In the genomic region with DNA sequence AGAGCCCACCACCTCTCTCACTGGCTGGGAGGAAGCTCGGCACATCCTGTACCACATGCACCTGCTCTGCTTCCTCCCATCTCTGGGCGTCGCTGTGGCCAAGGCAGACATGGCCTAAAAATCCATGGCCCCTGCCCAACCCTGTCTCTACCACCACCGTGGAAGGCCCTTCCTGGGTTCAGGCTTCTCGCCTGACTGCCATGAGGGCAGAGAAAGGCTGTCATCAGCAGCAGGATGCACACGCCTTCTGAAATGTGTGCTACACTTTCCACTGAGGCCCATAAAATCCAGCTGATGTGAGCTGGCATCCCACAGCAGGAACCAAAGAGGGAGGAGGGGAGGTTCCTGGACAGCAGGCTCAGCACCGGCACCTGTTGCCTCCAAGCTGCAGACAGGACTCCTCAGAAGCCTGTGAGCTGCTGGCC, we compare ENCODE assay signal across 15 cellular contexts.
A peak's percentile ranks its signal among the peaks of the same experiment; 100 is the strongest.
DNase-seq lines count a peak whose midpoint lies in the region; ATAC-seq and TF ChIP-seq lines count a peak whose summit lies in the region.
"Had no signal": no experiment of that assay in that cellular context is flagged by ENCODE, and none has a peak within 500 bp of the region (broad histone marks: within the 10 kb centered on the region; RNA-seq: fewer than 3 reads in every experiment).

No MANE protein-coding gene starts in this region.

- no peak for TF ChIP-seq POLR2A in GM18505 (IDR thresholded peaks at IDR 0.05; ENCODE audit: borderline replicate concordance, extremely low read depth, insufficient read depth, insufficient read length)

- in situ Hi-C loops in ACHN (cut with HindIII; ENCODE audit: low pct_ligation_motif_present, low pct_unique_long_range_greater_than_20kb, low sequenced_read_pairs), result no loop called here

- peak; percentile 2 to 18 for DNase-seq in activated CD4-positive, alpha-beta T cell treated with anti-CD3 and anti-CD28 coated beads, Interleukin-2, amount 50 U/mL, for 48 hours
- no peak for DNase-seq in activated CD4-positive, alpha-beta T cell treated with anti-CD3 and anti-CD28 coated beads, Interleukin-2, amount 50 U/mL, for 4 hours
- DNase-seq in NCI-H69 (lab: John Stamatoyannopoulos, UW) (peak; percentile 66), left lobe of liver (ENCODE audit: low spot score) (no peak), ACHN (no peak), A172 (ENCODE audit: low spot score) (no peak)
- DNase-seq: adrenal gland, AML-193, foreskin keratinocyte, GOT3, KG1, kidney, small intestine had no signal

- ATAC-seq in GM18505 (IDR thresholded peaks at IDR 0.05; ENCODE audit: unreplicated experiment), result peak; percentile 76
- peak; percentile 29 for ATAC-seq in left lobe of liver
- no peak for ATAC-seq in HG02970 (IDR thresholded peaks at IDR 0.05; ENCODE audit: low FRiP score, unreplicated experiment)
- ATAC-seq: foreskin keratinocyte had no signal

Comparison
In these comparisons a context has a peak if more than half of its experiments do, and no peak if none do; other contexts are left out.
1. DNase-seq: peak in activated CD4-positive, alpha-beta T cell treated with anti-CD3 and anti-CD28 coated beads, Interleukin-2, amount 50 U/mL, for 48 hours (2 of 2) and NCI-H69 (single experiment); none in activated CD4-positive, alpha-beta T cell treated with anti-CD3 and anti-CD28 coated beads, Interleukin-2, amount 50 U/mL, for 4 hours (0 of 2), left lobe of liver (single experiment), ACHN (single experiment) and A172 (single experiment).